Comparison of ENCODE assay signal across 6 cellular contexts in genomic region chr11:65523323-65523968, GRCh38. TPM values are rescaled to one million over a fixed set of nuclear protein-coding genes. Genes with fewer than 3 reads are reported as not detected.
DNase-seq lines count a peak whose midpoint lies in the region; ATAC-seq and TF ChIP-seq lines count a peak whose summit lies in the region.
"Not testable (repeated sequence)": the region's sequence is repeated elsewhere in the genome, so short reads cannot be mapped to it uniquely, and the experiment has no call there.

No MANE protein-coding gene starts in this region.

- POLR2A ChIA-PET in activated CD4-positive, alpha-beta T cell treated with anti-CD3 and anti-CD28 coated beads for 36 hours (lab: Charles Lee): interaction anchor here (0.9 to 1.1 kb wide), 2 partner anchors 17 to 98 kb away, joined by 3 read pairs; no protein-coding TSS in a partner anchor

- CTCF ChIA-PET in activated CD4-positive, alpha-beta T cell treated with anti-CD3 and anti-CD28 coated beads for 36 hours (lab: Charles Lee): interaction anchor here (0.5 to 3.8 kb wide), 2 partner anchors 9 to 17 kb away, joined by 3 to 26 read pairs; no protein-coding TSS in a partner anchor

- peaks cover 43% of the 10 kb centered on the region for H3K4me1 Mint-ChIP-seq in activated CD4-positive, alpha-beta T cell treated with anti-CD3 and anti-CD28 coated beads for 36 hours
- peaks cover 5 to 23% of the 10 kb centered on the region in 2 donors for H3K4me1 Mint-ChIP-seq in natural killer cell

- ATAC-seq in activated CD4-positive, alpha-beta T cell treated with anti-CD3 and anti-CD28 coated beads for 36 hours: peak; percentile 10
- ATAC-seq in natural killer cell: not testable (repeated sequence)

- not testable (repeated sequence) for H3K9me3 ChIP-seq in DOHH2 (ENCODE audit: control insufficient read depth, insufficient read depth, low read length); cardiac muscle cell (ENCODE audit: low read depth); testis

- H3K4me3 Mint-ChIP-seq in activated CD4-positive, alpha-beta T cell treated with anti-CD3 and anti-CD28 coated beads for 36 hours: peak overlapping the region; percentile 74
- H3K4me3 Mint-ChIP-seq in natural killer cell: peak overlapping the region; percentile 42

- not testable (repeated sequence) for TF ChIP-seq CTCF in DOHH2 (IDR thresholded peaks at IDR 0.05; ENCODE audit: low read depth, low read length, poor library complexity, severe bottlenecking); cardiac muscle cell (IDR thresholded peaks at IDR 0.05; ENCODE audit: low read depth, low read length); natural killer cell (IDR thresholded peaks at IDR 0.05); testis (IDR thresholded peaks at IDR 0.05)

- peaks cover 13% of the 10 kb centered on the region for H3K36me3 Mint-ChIP-seq in activated CD4-positive, alpha-beta T cell treated with anti-CD3 and anti-CD28 coated beads for 36 hours (ENCODE audit: low read depth)
- H3K36me3 Mint-ChIP-seq in natural killer cell: not testable (repeated sequence)

- H3K27me3 Mint-ChIP-seq in activated CD4-positive, alpha-beta T cell treated with anti-CD3 and anti-CD28 coated beads for 36 hours; natural killer cell (ENCODE audit: low read depth in 2 of 2): not testable (repeated sequence)

- H4K20me1 ChIP-seq in DOHH2 (ENCODE audit: control insufficient read depth, insufficient read depth, low read depth, low read length): not testable (repeated sequence)

- peak overlapping the region; percentile 93 for H3K27ac Mint-ChIP-seq in activated CD4-positive, alpha-beta T cell treated with anti-CD3 and anti-CD28 coated beads for 36 hours
- H3K27ac Mint-ChIP-seq in natural killer cell: peak overlapping the region in 1 of 2 donors; percentile 22

- peak; percentile 53 for DNase-seq in activated CD4-positive, alpha-beta T cell treated with anti-CD3 and anti-CD28 coated beads for 36 hours
- DNase-seq in cardiac muscle cell (ENCODE audit: low read depth in 1 of 2, low spot score in 1 of 2); natural killer cell; testis: not testable (repeated sequence)

- H3K79me2 ChIP-seq in DOHH2 (ENCODE audit: control insufficient read depth, low read length): peaks cover 21% of the 10 kb centered on the region

- intact Hi-C loops in activated CD4-positive, alpha-beta T cell treated with anti-CD3 and anti-CD28 coated beads for 36 hours (cut with DNase I, micrococcal nuclease); natural killer cell (cut with micrococcal nuclease); testis (cut with DNase I; ENCODE audit: low total_unique reads): not testable (repeated sequence)

- H3K9me3 Mint-ChIP-seq in activated CD4-positive, alpha-beta T cell treated with anti-CD3 and anti-CD28 coated beads for 36 hours (ENCODE audit: low read depth); natural killer cell: not testable (repeated sequence)

- H3K27ac ChIP-seq in DOHH2 (ENCODE audit: low read depth, low read length): not testable (repeated sequence)
- H3K27ac ChIP-seq in angular gyrus (ENCODE audit: low read depth, low read length) (peak overlapping the region; percentile 89), cardiac muscle cell (peak overlapping the region; percentile 85), testis (peak overlapping the region; percentile 78 to 86)

- TF ChIP-seq POLR2A in testis (IDR thresholded peaks at IDR 0.05): not testable (repeated sequence)

- peaks cover 31% of the 10 kb centered on the region for H3K4me1 ChIP-seq in DOHH2 (ENCODE audit: control insufficient read depth, low read length)
- peaks cover 31% of the 10 kb centered on the region for H3K4me1 ChIP-seq in cardiac muscle cell (ENCODE audit: low read depth)
- H3K4me1 ChIP-seq in testis: peaks cover 42% of the 10 kb centered on the region

- peak overlapping the region; percentile 49 for H3K4me3 ChIP-seq in DOHH2 (ENCODE audit: low read length)
- not testable (repeated sequence) for H3K4me3 ChIP-seq in cardiac muscle cell, testis

- H3F3A ChIP-seq in DOHH2 (ENCODE audit: control insufficient read depth, insufficient read depth): not testable (repeated sequence)

- peak overlapping the region; percentile 65 for H3K4me2 ChIP-seq in DOHH2 (ENCODE audit: low read length)

- not testable (repeated sequence) for H3K9me2 ChIP-seq in DOHH2 (replicated peaks; ENCODE audit: control insufficient read depth, low read length)

- WGBS in testis, 2 donors: 56 to 68% methylated on average over 13 of the region's 13 CpGs

- H3K27me3 ChIP-seq in DOHH2 (ENCODE audit: control insufficient read depth, low read length); cardiac muscle cell; testis: not testable (repeated sequence)

- peaks cover 25% of the 10 kb centered on the region for H3K36me3 ChIP-seq in DOHH2 (ENCODE audit: control insufficient read depth, low read length)
- not testable (repeated sequence) for H3K36me3 ChIP-seq in cardiac muscle cell; testis (ENCODE audit: low read depth, missing control alignments)

RNA-seq across cellular contexts. Expression of gene SCYL1, which starts 1.4 kb away (rescaled TPM):
- total RNA-seq in activated CD4-positive, alpha-beta T cell treated with anti-CD3 and anti-CD28 coated beads for 36 hours: 10 to 100 TPM; 66.5 to 78.8 TPM
- 157 and 168 TPM in 2 replicates for total RNA-seq in cardiac muscle cell
- 139 and 146 TPM in 2 replicates for polyA plus RNA-seq in cardiac muscle cell
- 10 to 100 TPM; 61.7 to 79.9 (median 71.3) TPM for total RNA-seq in natural killer cell
- 100 to 1,000 TPM; 131 to 160 TPM for total RNA-seq in testis
- 127 TPM for polyA plus RNA-seq in testis (ENCODE audit: insufficient read depth, low read depth, low replicate concordance)

RNA-seq across cellular contexts. Expression of gene MALAT1, which starts 24.6 kb away (rescaled TPM):
- total RNA-seq in activated CD4-positive, alpha-beta T cell treated with anti-CD3 and anti-CD28 coated beads for 36 hours: 1,000 to 10,000 TPM; 7,016 to 9,748 TPM
- total RNA-seq in cardiac muscle cell (3,311 and 7,439 TPM in 2 replicates), natural killer cell (over 10,000 TPM; 32,911 to 36,726 (median 33,502) TPM), testis (1,000 to 10,000 TPM; 8,109 to 9,314 TPM)
- polyA plus RNA-seq in cardiac muscle cell (16,838 and 18,899 TPM in 2 replicates), testis (ENCODE audit: insufficient read depth, low read depth, low replicate concordance) (26.7 TPM)

RNA-seq across cellular contexts. Expression of gene LTBP3, which starts 34.7 kb away (rescaled TPM):
- 10 to 100 TPM; 57.8 to 72.7 TPM for total RNA-seq in activated CD4-positive, alpha-beta T cell treated with anti-CD3 and anti-CD28 coated beads for 36 hours
- total RNA-seq in cardiac muscle cell (61.8 and 98.3 TPM in 2 replicates), natural killer cell (100 to 1,000 TPM; 121 to 155 (median 140) TPM), testis (100 to 1,000 TPM; 112 to 126 TPM)
- polyA plus RNA-seq in cardiac muscle cell (53.7 and 60.9 TPM in 2 replicates), testis (ENCODE audit: insufficient read depth, low read depth, low replicate concordance) (58.1 TPM)

RNA-seq across cellular contexts. Expression of gene ZNRD2, which starts 46.8 kb away (rescaled TPM):
- total RNA-seq in activated CD4-positive, alpha-beta T cell treated with anti-CD3 and anti-CD28 coated beads for 36 hours: 10 to 100 TPM; 50.7 to 56.4 TPM
- 56.6 and 57.4 TPM in 2 replicates for total RNA-seq in cardiac muscle cell
- 55.7 and 70.5 TPM in 2 replicates for polyA plus RNA-seq in cardiac muscle cell
- 10 to 100 TPM; 40.9 to 64.1 (median 60.0) TPM for total RNA-seq in natural killer cell
- 10 to 100 TPM; 67.7 to 79.6 TPM for total RNA-seq in testis
- polyA plus RNA-seq in testis (ENCODE audit: insufficient read depth, low read depth, low replicate concordance): 77.6 TPM

RNA-seq across cellular contexts. Expression of gene FAM89B, which starts 48.9 kb away (rescaled TPM):
- total RNA-seq in activated CD4-positive, alpha-beta T cell treated with anti-CD3 and anti-CD28 coated beads for 36 hours: 10 to 100 TPM; 12.8 to 22.7 TPM
- total RNA-seq in cardiac muscle cell: 42.9 and 71.8 TPM in 2 replicates
- polyA plus RNA-seq in cardiac muscle cell: 96.0 and 132 TPM in 2 replicates
- 10 to 100 TPM; 41.4 to 52.4 (median 44.6) TPM for total RNA-seq in natural killer cell
- 10 to 100 TPM; 59.9 to 63.2 TPM for total RNA-seq in testis
- polyA plus RNA-seq in testis (ENCODE audit: insufficient read depth, low read depth, low replicate concordance): 25.8 TPM
